Comparison of ENCODE assay signal across 20 cellular contexts in the genomic region with DNA sequence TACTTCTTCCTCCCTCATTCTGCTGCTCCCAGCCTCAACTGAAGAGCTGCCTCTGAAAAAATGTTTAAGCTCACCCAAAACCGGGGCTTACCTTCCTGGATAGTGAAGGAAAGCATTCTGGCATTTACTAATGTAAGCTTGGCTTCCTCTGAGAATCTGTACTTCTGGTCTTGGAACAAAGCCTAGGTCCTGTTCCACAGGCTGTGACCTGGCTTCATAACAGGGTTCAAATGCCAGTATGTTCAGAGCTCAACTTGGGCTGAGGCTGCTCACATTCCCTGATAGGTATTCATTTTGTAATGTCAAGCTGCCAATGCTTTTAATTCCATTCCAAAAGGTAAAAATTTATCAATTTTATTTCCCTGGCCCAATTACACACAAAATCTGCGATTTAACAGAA.
A peak's percentile ranks its signal among the peaks of the same experiment; 100 is the strongest.
DNase-seq lines count a peak whose midpoint lies in the region; ATAC-seq, FAIRE-seq and TF ChIP-seq lines count a peak whose summit lies in the region.
"Had no signal": no experiment of that assay in that cellular context is flagged by ENCODE, and none has a peak within 500 bp of the region (broad histone marks: within the 10 kb centered on the region; RNA-seq: fewer than 3 reads in every experiment).

No MANE protein-coding gene starts in this region.

- no peak overlapping the region for H2BK12ac ChIP-seq in H1 (ENCODE audit: low read depth, low read length)

- H3K56ac ChIP-seq in H1 (replicated peaks; ENCODE audit: insufficient read length, low read depth, low read length): no peak overlapping the region

- H2BK20ac ChIP-seq in H1 (ENCODE audit: low read length): no peak overlapping the region

- H2BK120ac ChIP-seq in H1 (replicated peaks; ENCODE audit: low read depth, low read length): no peak overlapping the region

- H3K4me3 ChIP-seq in left ventricle myocardium inferior: no peak overlapping the region
- no peak overlapping the region for H3K4me3 ChIP-seq in H1 (ENCODE audit: extremely low read depth in 1 of 4, insufficient read depth in 2 of 4, low read depth in 3 of 4, low read length in 4 of 4)
- H3K4me3 ChIP-seq: GM12878, GM23248 had no signal

- H3K27ac ChIP-seq in left ventricle myocardium inferior (replicated peaks) (no peak overlapping the region), VCaP (peak overlapping the region; percentile 99), H1 (ENCODE audit: low read depth, low read length) (no peak overlapping the region), RWPE1 (no peak overlapping the region)
- H3K27ac ChIP-seq: GM23248 had no signal

- H3K9me3 Mint-ChIP-seq in type B pancreatic cell: peaks cover 5% of the 10 kb centered on the region
- H3K9me3 Mint-ChIP-seq in activated naive CD8-positive, alpha-beta T cell treated with anti-CD3 and anti-CD28 coated beads for 36 hours: peaks cover 13% of the 10 kb centered on the region

- no peak overlapping the region for H3K4ac ChIP-seq in H1 (replicated peaks; ENCODE audit: insufficient read length, low read depth, low read length)

- DNase-seq in left ventricle myocardium superior (no peak), left ventricle myocardium inferior (no peak), H1 (ENCODE audit: low read depth in 1 of 2, low spot score in 2 of 2) (no peak), type B pancreatic cell (ENCODE audit: extremely low spot score, unreplicated experiment) (no peak), RWPE1 (ENCODE audit: low spot score) (no peak)
- DNase-seq in activated naive CD8-positive, alpha-beta T cell treated with anti-CD3 and anti-CD28 coated beads for 36 hours: no peak
- DNase-seq in activated CD4-positive, CD25-positive, alpha-beta regulatory T cell (lab: John Stamatoyannopoulos, UW): no peak
- DNase-seq: ACHN; BE2C; C1 segment of cervical spinal cord; CD4-positive, alpha-beta T cell; DMS153; DMS79 treated with DMSO at 0.1 percent for 48 hours; GM23248; HCEC 1CT had no signal

- CTCF ChIA-PET in H1 (lab: Charles Lee; ENCODE audit: partially characterized antibody) (interaction anchor here (0.8 to 1.7 kb wide), 5 partner anchors 10 to 274 kb away, joined by 3 to 6 read pairs (median 3); no protein-coding TSS in a partner anchor), RWPE1 (lab: Yijun Ruan, JAX) (no interaction called here)

- no peak for FAIRE-seq in H1 (lab: Jason Lieb, UNC)
- FAIRE-seq: A204.1, GM12878, GM19239, H54 had no signal

- H3K36me3 ChIP-seq in left ventricle myocardium inferior: no peaks in the 10 kb centered on the region
- H3K36me3 ChIP-seq in H1 (ENCODE audit: control insufficient read depth in 2 of 4, insufficient read depth in 4 of 4, low read length in 3 of 4): no peaks in the 10 kb centered on the region
- H3K36me3 ChIP-seq: BE2C had no signal

- no peak overlapping the region for H2AK5ac ChIP-seq in H1 (ENCODE audit: low read depth, low read length)

- no peaks in the 10 kb centered on the region for H4K20me1 ChIP-seq in H1 (replicated peaks in 1 of 2; ENCODE audit: control insufficient read depth in 1 of 2, insufficient read depth in 2 of 2, low read length in 2 of 2)

- no peaks in the 10 kb centered on the region for H3K23me2 ChIP-seq in H1 (ENCODE audit: low read depth, low read length)

- H3K4me1 ChIP-seq in left ventricle myocardium inferior: no peaks in the 10 kb centered on the region
- H3K4me1 ChIP-seq in H1 (replicated peaks in 1 of 4; ENCODE audit: control insufficient read depth in 3 of 4, insufficient read depth in 4 of 4, low read length in 3 of 4): no peaks in the 10 kb centered on the region
- H3K4me1 ChIP-seq: BE2C had no signal

- H3K4me1 Mint-ChIP-seq in type B pancreatic cell (ENCODE audit: unreplicated experiment): no peaks in the 10 kb centered on the region
- H3K4me1 Mint-ChIP-seq in activated naive CD8-positive, alpha-beta T cell treated with anti-CD3 and anti-CD28 coated beads for 36 hours: no peaks in the 10 kb centered on the region

- no peaks in the 10 kb centered on the region for H3K27me3 ChIP-seq in left ventricle myocardium inferior (ENCODE audit: low read depth)
- no peaks in the 10 kb centered on the region for H3K27me3 ChIP-seq in H1 (replicated peaks in 1 of 4; ENCODE audit: control insufficient read depth in 3 of 4, extremely low read depth in 1 of 4, insufficient read depth in 3 of 4, low read length in 3 of 4)

- H2BK5ac ChIP-seq in H1 (ENCODE audit: low read depth, low read length): no peak overlapping the region

- no peaks in the 10 kb centered on the region for H3K79me1 ChIP-seq in H1 (ENCODE audit: low read depth, low read length)

- no peak overlapping the region for H3K14ac ChIP-seq in H1 (ENCODE audit: insufficient read length)

- 0 out of 2 replicates have a peak overlapping the region, but pooled peaks have one; percentile 62 for H2AFZ ChIP-seq in H1 (ENCODE audit: low read length)
- H2AFZ ChIP-seq: GM23248 had no signal

- intact Hi-C loops in left ventricle myocardium superior (cut with micrococcal nuclease) (no loop called here), left ventricle myocardium inferior (cut with micrococcal nuclease) (no loop called here)

- POLR2A ChIA-PET in H1 (lab: Charles Lee; ENCODE audit: partially characterized antibody): no interaction called here
- POLR2A ChIA-PET in RWPE1 (lab: Yijun Ruan, JAX; ENCODE audit: low non-redundant PET): no interaction called here

- no peak overlapping the region for H4K5ac ChIP-seq in H1 (ENCODE audit: insufficient read length, low read depth, low read length)

- no peaks in the 10 kb centered on the region for H3K79me2 ChIP-seq in H1 (ENCODE audit: control insufficient read depth in 1 of 2, insufficient read depth in 2 of 2, low read length in 2 of 2)

- H3K23ac ChIP-seq in H1 (ENCODE audit: insufficient read length): no peak overlapping the region

- TF ChIP-seq POLR2A in H1 (IDR thresholded peaks at IDR 0.05; ENCODE audit: control extremely low read depth in 1 of 2, low read depth in 2 of 2, low read length in 2 of 2): no peak

- no peak overlapping the region for H3K4me2 ChIP-seq in H1 (ENCODE audit: insufficient read depth in 1 of 2, low read depth in 2 of 2, low read length in 2 of 2)

- peak overlapping the region; percentile 58 for H3K27ac Mint-ChIP-seq in type B pancreatic cell
- no peak overlapping the region for H3K27ac Mint-ChIP-seq in activated naive CD8-positive, alpha-beta T cell treated with anti-CD3 and anti-CD28 coated beads for 36 hours
- H3K27ac Mint-ChIP-seq: CD4-positive, alpha-beta T cell had no signal

- no peak overlapping the region for H4K91ac ChIP-seq in H1 (replicated peaks; ENCODE audit: insufficient read length, low read length)

- no peak overlapping the region for H3K18ac ChIP-seq in H1 (ENCODE audit: extremely low read depth, low read length)

- no peaks in the 10 kb centered on the region for H3K36me3 Mint-ChIP-seq in type B pancreatic cell
- no peaks in the 10 kb centered on the region for H3K36me3 Mint-ChIP-seq in activated naive CD8-positive, alpha-beta T cell treated with anti-CD3 and anti-CD28 coated beads for 36 hours

- H3K9me3 ChIP-seq in left ventricle myocardium inferior (replicated peaks) (peaks cover 28% of the 10 kb centered on the region), H1 (ENCODE audit: insufficient read depth in 2 of 2, low read depth in 1 of 2, low read length in 1 of 2) (no peaks in the 10 kb centered on the region)
- H3K9me3 ChIP-seq: BE2C had no signal

- ATAC-seq in left ventricle myocardium superior: peak; percentile 51
- ATAC-seq: GM12878 had no signal

- TF ChIP-seq RAD21 in H1 (IDR thresholded peaks at IDR 0.05 in 1 of 2, conservative IDR thresholded peaks at IDR 0.05 in 1 of 2; ENCODE audit: low read depth in 2 of 2, low read length in 2 of 2): no peak

- 87% methylated on average over 2 of the region's 2 CpGs; no CpG with 5 or more reads in 1 of the 2 experiments for WGBS in H1 (ENCODE audit: extremely low coverage in 1 of 2, insufficient coverage in 1 of 2, insufficient read length in 1 of 2, insufficient replicate concordance in 2 of 2, low coverage in 1 of 2, low lambda C conversion rate in 2 of 2, missing lambda C conversion rate in 1 of 2), 2 experiments

- no peak for TF ChIP-seq CTCF in left ventricle myocardium inferior (IDR thresholded peaks at IDR 0.05; ENCODE audit: borderline replicate concordance)
- no peak for TF ChIP-seq CTCF in VCaP (conservative IDR thresholded peaks at IDR 0.05)
- no peak for TF ChIP-seq CTCF in H1 (IDR thresholded peaks at IDR 0.05; ENCODE audit: control extremely low read depth in 1 of 3, insufficient read depth in 1 of 3, low read depth in 1 of 3, low read length in 3 of 3)
- no peak for TF ChIP-seq CTCF in type B pancreatic cell (conservative IDR thresholded peaks at IDR 0.05)
- no peak for TF ChIP-seq CTCF in RWPE1 (conservative IDR thresholded peaks at IDR 0.05; ENCODE audit: low read depth)

- TF ChIP-seq EP300 in H1 (IDR thresholded peaks at IDR 0.05; ENCODE audit: borderline replicate concordance in 1 of 2, low read depth in 2 of 2, low read length in 2 of 2): no peak

- H2BK15ac ChIP-seq in H1 (ENCODE audit: low read length): no peak overlapping the region

- H4K8ac ChIP-seq in H1 (ENCODE audit: extremely low read depth, insufficient read depth, low read length): no peak overlapping the region

- no peak overlapping the region for H3K9ac ChIP-seq in H1 (replicated peaks in 1 of 4; ENCODE audit: extremely low read depth in 1 of 4, low read depth in 3 of 4, low read length in 3 of 4)
- H3K9ac ChIP-seq: GM23248 had no signal

- peak overlapping the region; percentile 53 for H3K4me3 Mint-ChIP-seq in type B pancreatic cell
- no peak overlapping the region for H3K4me3 Mint-ChIP-seq in activated naive CD8-positive, alpha-beta T cell treated with anti-CD3 and anti-CD28 coated beads for 36 hours
- H3K4me3 Mint-ChIP-seq: CD4-positive, alpha-beta T cell had no signal

- H3K27me3 Mint-ChIP-seq in type B pancreatic cell: no peaks in the 10 kb centered on the region
- no peaks in the 10 kb centered on the region for H3K27me3 Mint-ChIP-seq in activated naive CD8-positive, alpha-beta T cell treated with anti-CD3 and anti-CD28 coated beads for 36 hours
- H3K27me3 Mint-ChIP-seq: CD4-positive, alpha-beta T cell had no signal

TF ChIP-seq in H1, 55 proteins besides CTCF, POLR2A, EP300 and RAD21 (continues in another document):
- TF ChIP-seq CBX5 (IDR thresholded peaks at IDR 0.05; ENCODE audit: low read depth, low read length) (no peak), TAF1 (IDR thresholded peaks at IDR 0.05; ENCODE audit: low read depth, low read length) (no peak), SP1 (IDR thresholded peaks at IDR 0.05; ENCODE audit: low read depth, low read length) (no peak), SRF (IDR thresholded peaks at IDR 0.05; ENCODE audit: low read depth, low read length) (no peak), ATF2 (IDR thresholded peaks at IDR 0.05; ENCODE audit: low read length) (no peak)
